ENCODE assay signal across 24 cellular contexts in genomic region chr10:121404611-121405010, GRCh38.
"Had no signal": no experiment of that assay in that cellular context is flagged by ENCODE, and none has a peak within 500 bp of the region (broad histone marks: within the 10 kb centered on the region; RNA-seq: fewer than 3 reads in every experiment).

No MANE protein-coding gene starts in this region.

- H3K27ac Mint-ChIP-seq: activated B cell treated with CpG ODN at 0.5 μM for 24 hours; activated CD8-positive, alpha-beta T cell treated with anti-CD3 and anti-CD28 coated beads for 36 hours; activated naive CD8-positive, alpha-beta T cell; activated T-helper 17 cell treated with anti-CD3 and anti-CD28 coated beads, Interleukin-2, amount 50 U/mL, for 72 hours had no signal

- H3K4me3 ChIP-seq: esophagus squamous epithelium, gastroesophageal sphincter, heart right ventricle had no signal

- H3K27me3 Mint-ChIP-seq: activated B cell treated with CpG ODN at 0.5 μM for 24 hours; activated CD8-positive, alpha-beta T cell treated with anti-CD3 and anti-CD28 coated beads for 36 hours; activated naive CD8-positive, alpha-beta T cell; activated T-helper 17 cell treated with anti-CD3 and anti-CD28 coated beads, Interleukin-2, amount 50 U/mL, for 72 hours had no signal

- H3K9me3 Mint-ChIP-seq: activated B cell treated with CpG ODN at 0.5 μM for 24 hours; activated CD8-positive, alpha-beta T cell treated with anti-CD3 and anti-CD28 coated beads for 36 hours; activated T-cell treated with anti-CD3 and anti-CD28 coated beads, Interleukin-2, amount 50 U/mL, for 4 hours; activated T-helper 17 cell treated with anti-CD3 and anti-CD28 coated beads, Interleukin-2, amount 50 U/mL, for 72 hours had no signal

- H3K4me1 ChIP-seq: gastroesophageal sphincter had no signal

- H3K36me3 Mint-ChIP-seq: activated naive CD8-positive, alpha-beta T cell had no signal

- H3K27ac ChIP-seq: epithelial cell of prostate, esophagus squamous epithelium, gastroesophageal sphincter, heart right ventricle, WERI-Rb-1 had no signal

- DNase-seq: activated B cell treated with CpG ODN at 0.5 μM for 24 hours; activated CD4-positive, alpha-beta T cell treated with anti-CD3 and anti-CD28 coated beads for 48 hours; activated CD4-positive, alpha-beta T cell treated with anti-CD3 and anti-CD28 coated beads, Interleukin-2, amount 50 U/mL, for 1 hour; activated CD4-positive, alpha-beta T cell treated with anti-CD3 and anti-CD28 coated beads, Interleukin-2, amount 50 U/mL, for 48 hours; activated CD8-positive, alpha-beta memory T cell treated with anti-CD3 and anti-CD28 coated beads for 24 hours; activated CD8-positive, alpha-beta T cell treated with anti-CD3 and anti-CD28 coated beads for 36 hours; activated effector memory CD4-positive, alpha-beta T cell treated with Interleukin-2 at 50 U/mL for 16 hours; activated gamma-delta T cell treated with Interleukin-2 at 50 U/mL for 16 hours; activated naive CD4-positive, alpha-beta T cell treated with anti-CD3 and anti-CD28 coated beads, Interleukin-2, amount 50 U/mL, for 16 hours; activated naive CD4-positive, alpha-beta T cell treated with Interleukin-2 at 50 U/mL for 16 hours; activated T-cell treated with anti-CD3 and anti-CD28 coated beads, Interleukin-2, amount 50 U/mL, for 4 hours; amniotic stem cell; caudate nucleus; effector CD8-positive, alpha-beta T cell; esophagus squamous epithelium; foreskin melanocyte; heart right ventricle; T-helper 9 cell; WERI-Rb-1 had no signal

- H3K4me1 Mint-ChIP-seq: activated B cell treated with CpG ODN at 0.5 μM for 24 hours; activated T-helper 17 cell treated with anti-CD3 and anti-CD28 coated beads, Interleukin-2, amount 50 U/mL, for 72 hours had no signal

- H3K4me3 Mint-ChIP-seq: activated B cell treated with CpG ODN at 0.5 μM for 24 hours; activated CD8-positive, alpha-beta T cell treated with anti-CD3 and anti-CD28 coated beads for 36 hours; activated naive CD8-positive, alpha-beta T cell; activated T-cell treated with anti-CD3 and anti-CD28 coated beads, Interleukin-2, amount 50 U/mL, for 4 hours; activated T-helper 17 cell treated with anti-CD3 and anti-CD28 coated beads, Interleukin-2, amount 50 U/mL, for 72 hours had no signal

- H3K36me3 ChIP-seq: esophagus squamous epithelium, gastroesophageal sphincter, heart right ventricle, WERI-Rb-1 had no signal

- ATAC-seq: activated CD4-positive, CD25-positive, alpha-beta regulatory T cell treated with anti-CD3 and anti-CD28 coated beads, Interleukin-2, amount 50 U/mL, for 24 hours; activated CD8-positive, alpha-beta T cell treated with anti-CD3 and anti-CD28 coated beads for 36 hours; activated T-cell treated with anti-CD3 and anti-CD28 coated beads, Interleukin-2, amount 50 U/mL, for 4 hours; activated T-helper 17 cell treated with anti-CD3 and anti-CD28 coated beads, Interleukin-2, amount 50 U/mL, for 72 hours; gastroesophageal sphincter had no signal

- H3K9me3 ChIP-seq: esophagus squamous epithelium, gastroesophageal sphincter, heart right ventricle had no signal

- H3K27me3 ChIP-seq: esophagus squamous epithelium, gastroesophageal sphincter, heart right ventricle had no signal
